ENCODE assay signal across 10 cellular contexts in genomic region chr2:26067980-26068507, GRCh38. TPM values are rescaled to one million over a fixed set of nuclear protein-coding genes. Genes with fewer than 3 reads are reported as not detected.
DNase-seq lines count a peak whose midpoint lies in the region; ATAC-seq and TF ChIP-seq lines count a peak whose summit lies in the region.
"Had no signal": no experiment of that assay in that cellular context is flagged by ENCODE, and none has a peak within 500 bp of the region (broad histone marks: within the 10 kb centered on the region; RNA-seq: fewer than 3 reads in every experiment).

No MANE protein-coding gene starts in this region.

- H3K4me3 ChIP-seq in RWPE2 (ENCODE audit: severe bottlenecking) (no peak overlapping the region), WERI-Rb-1 (ENCODE audit: low read depth, low read length) (no peak overlapping the region)
- H3K4me3 ChIP-seq: testis had no signal

- H3K27ac Mint-ChIP-seq in activated T-cell treated with anti-CD3 and anti-CD28 coated beads, Interleukin-2, amount 50 U/mL, for 72 hours, result peak overlapping the region; percentile 79
- peak overlapping the region; percentile 49 to 80 for H3K27ac Mint-ChIP-seq in stimulated activated naive CD8-positive, alpha-beta T cell treated with anti-CD3 and anti-CD28 coated beads, Interleukin-15, amount 100 ng/mL, for 72 hours

- H3K27ac ChIP-seq in RWPE2 (ENCODE audit: poor library complexity, severe bottlenecking), result peak overlapping the region; percentile 74
- no peak overlapping the region for H3K27ac ChIP-seq in WERI-Rb-1

- peak overlapping the region; percentile 79 to 80 for H3K4me3 Mint-ChIP-seq in activated T-cell treated with anti-CD3 and anti-CD28 coated beads, Interleukin-2, amount 50 U/mL, for 72 hours
- peak overlapping the region; percentile 56 to 68 for H3K4me3 Mint-ChIP-seq in stimulated activated naive CD8-positive, alpha-beta T cell treated with anti-CD3 and anti-CD28 coated beads, Interleukin-15, amount 100 ng/mL, for 72 hours

- peaks cover 0 to 4% of the 10 kb centered on the region in 2 donors for H3K9me3 Mint-ChIP-seq in activated T-cell treated with anti-CD3 and anti-CD28 coated beads, Interleukin-2, amount 50 U/mL, for 72 hours
- no peaks in the 10 kb centered on the region for H3K9me3 Mint-ChIP-seq in stimulated activated naive CD8-positive, alpha-beta T cell treated with anti-CD3 and anti-CD28 coated beads, Interleukin-15, amount 100 ng/mL, for 72 hours

- H3K27me3 Mint-ChIP-seq in activated T-cell treated with anti-CD3 and anti-CD28 coated beads, Interleukin-2, amount 50 U/mL, for 72 hours (ENCODE audit: low read depth), result no peaks in the 10 kb centered on the region
- H3K27me3 Mint-ChIP-seq in stimulated activated naive CD8-positive, alpha-beta T cell treated with anti-CD3 and anti-CD28 coated beads, Interleukin-15, amount 100 ng/mL, for 72 hours, result no peaks in the 10 kb centered on the region

- peak in 1 of 2 donors; percentile 42 for ATAC-seq in activated T-cell treated with anti-CD3 and anti-CD28 coated beads, Interleukin-2, amount 50 U/mL, for 72 hours (replicated peaks in 1 of 2)
- ATAC-seq in RWPE2 (ENCODE audit: low read depth), result no peak; the same call in 2 of the 3 replicates
- ATAC-seq in stimulated activated naive CD8-positive, alpha-beta T cell treated with anti-CD3 and anti-CD28 coated beads, Interleukin-15, amount 100 ng/mL, for 72 hours, result peak; percentile 32

- TF ChIP-seq CTCF in RWPE2 (IDR thresholded peaks at IDR 0.05; ENCODE audit: poor library complexity, severe bottlenecking), result no peak
- no peak for TF ChIP-seq CTCF in WERI-Rb-1 (IDR thresholded peaks at IDR 0.05; ENCODE audit: low read depth, low read length)

- H3K9me3 ChIP-seq in RWPE2 (ENCODE audit: severe bottlenecking), result no peaks in the 10 kb centered on the region
- H3K9me3 ChIP-seq in WERI-Rb-1 (ENCODE audit: severe bottlenecking), result no peaks in the 10 kb centered on the region
- H3K9me3 ChIP-seq: testis had no signal

- peaks cover 37% of the 10 kb centered on the region for H3K36me3 ChIP-seq in RWPE2 (ENCODE audit: low read depth)
- peaks cover 10% of the 10 kb centered on the region for H3K36me3 ChIP-seq in WERI-Rb-1

- H3K4me1 Mint-ChIP-seq in activated T-cell treated with anti-CD3 and anti-CD28 coated beads, Interleukin-2, amount 50 U/mL, for 72 hours (ENCODE audit: low read depth), result peaks cover 50% of the 10 kb centered on the region
- peaks cover 40% of the 10 kb centered on the region for H3K4me1 Mint-ChIP-seq in stimulated activated naive CD8-positive, alpha-beta T cell treated with anti-CD3 and anti-CD28 coated beads, Interleukin-15, amount 100 ng/mL, for 72 hours

- peaks cover 40% of the 10 kb centered on the region for H3K4me1 ChIP-seq in RWPE2 (ENCODE audit: insufficient read depth, poor library complexity, severe bottlenecking)

- no peak for TF ChIP-seq POLR2A in erythroblast (IDR thresholded peaks at IDR 0.05; ENCODE audit: low read length)

- H3K36me3 Mint-ChIP-seq in activated T-cell treated with anti-CD3 and anti-CD28 coated beads, Interleukin-2, amount 50 U/mL, for 72 hours (ENCODE audit: insufficient read depth in 2 of 2), result peaks cover 4 to 5% of the 10 kb centered on the region in 2 donors

- no peak for DNase-seq in activated T-cell treated with anti-CD3 and anti-CD28 coated beads, Interleukin-2, amount 50 U/mL, for 72 hours
- no peak for DNase-seq in activated T-cell treated with anti-CD3 and anti-CD28 coated beads, Interleukin-2, amount 50 U/mL, for 1 hour
- DNase-seq in RWPE2 (ENCODE audit: low spot score) (no peak), erythroblast (lab: John Stamatoyannopoulos, UW) (peak; percentile 48 to 69), WERI-Rb-1 (no peak), epidermal melanocyte (ENCODE audit: insufficient read length, low spot score) (no peak), SHP77 treated with DMSO at 0.1 percent for 48 hours (lab: John Stamatoyannopoulos, UW) (no peak)
- no peak for DNase-seq in stimulated activated naive CD8-positive, alpha-beta T cell treated with anti-CD3 and anti-CD28 coated beads, Interleukin-15, amount 100 ng/mL, for 72 hours
- DNase-seq: activated CD8-positive, alpha-beta memory T cell treated with anti-CD3 and anti-CD28 coated beads, Interleukin-2, amount 50 U/mL, for 48 hours had no signal

- H3K27me3 ChIP-seq in RWPE2 (ENCODE audit: insufficient read depth, poor library complexity, severe bottlenecking) (no peaks in the 10 kb centered on the region), WERI-Rb-1 (ENCODE audit: insufficient read depth, low read depth, severe bottlenecking) (no peaks in the 10 kb centered on the region)
- H3K27me3 ChIP-seq: testis had no signal

RNA-seq across cellular contexts. Expression of gene RAB10, which starts 34.2 kb away (rescaled TPM):
- 100 to 1,000 TPM; 137 to 147 TPM for total RNA-seq in activated T-cell treated with anti-CD3 and anti-CD28 coated beads, Interleukin-2, amount 50 U/mL, for 72 hours

Comparison
In these comparisons a context has a peak if more than half of its experiments do, and no peak if none do; other contexts are left out.
1. DNase-seq: peak in erythroblast (2 of 2); none in activated T-cell treated with anti-CD3 and anti-CD28 coated beads, Interleukin-2, amount 50 U/mL, for 72 hours (0 of 2), activated T-cell treated with anti-CD3 and anti-CD28 coated beads, Interleukin-2, amount 50 U/mL, for 1 hour (single experiment), RWPE2 (single experiment), stimulated activated naive CD8-positive, alpha-beta T cell treated with anti-CD3 and anti-CD28 coated beads, Interleukin-15, amount 100 ng/mL, for 72 hours (0 of 2), WERI-Rb-1 (single experiment), epidermal melanocyte (single experiment) and SHP77 treated with DMSO at 0.1 percent for 48 hours (single experiment).